ENCODE assay signal across 1 cellular context in genomic region chr3:47491186-47491585, GRCh38.
TF ChIP-seq lines count a peak whose summit lies in the region.

No MANE protein-coding gene starts in this region.

TF ChIP-seq in HEK293T, 16 proteins besides CTCF, POLR2A, EP300 and RAD21:
- TF ChIP-seq ZNF384 (IDR thresholded peaks at IDR 0.05) (no peak), ELF4 (IDR thresholded peaks at IDR 0.05) (no peak), BHLHE40 (IDR thresholded peaks at IDR 0.05; ENCODE audit: borderline replicate concordance) (no peak), PKNOX1 (IDR thresholded peaks at IDR 0.05) (no peak), SUZ12 (IDR thresholded peaks at IDR 0.05) (no peak), FOXA1 (IDR thresholded peaks at IDR 0.05) (no peak), HDGF (IDR thresholded peaks at IDR 0.05; ENCODE audit: borderline replicate concordance) (no peak), FOXK2 (IDR thresholded peaks at IDR 0.05) (no peak), CTBP1 (IDR thresholded peaks at IDR 0.05; ENCODE audit: borderline replicate concordance) (no peak), NFRKB (IDR thresholded peaks at IDR 0.05) (no peak), L3MBTL2 (conservative IDR thresholded peaks at IDR 0.05) (no peak), LEF1 (IDR thresholded peaks at IDR 0.05; ENCODE audit: borderline replicate concordance) (no peak)
